In genomic region chr1:27018316-27018715, GRCh38 we compare ENCODE assay signal across 1 cellular context.
TF ChIP-seq lines count a peak whose summit lies in the region.

No MANE protein-coding gene starts in this region.

TF ChIP-seq in K562, 482 proteins besides CTCF, POLR2A, EP300 and RAD21 (continued from another document):
- no peak for TF ChIP-seq ZMIZ1 (IDR thresholded peaks at IDR 0.05; ENCODE audit: low read depth in 2 of 2, low read length in 2 of 2)
